Comparison of ENCODE assay signal across 23 cellular contexts in the genomic region with DNA sequence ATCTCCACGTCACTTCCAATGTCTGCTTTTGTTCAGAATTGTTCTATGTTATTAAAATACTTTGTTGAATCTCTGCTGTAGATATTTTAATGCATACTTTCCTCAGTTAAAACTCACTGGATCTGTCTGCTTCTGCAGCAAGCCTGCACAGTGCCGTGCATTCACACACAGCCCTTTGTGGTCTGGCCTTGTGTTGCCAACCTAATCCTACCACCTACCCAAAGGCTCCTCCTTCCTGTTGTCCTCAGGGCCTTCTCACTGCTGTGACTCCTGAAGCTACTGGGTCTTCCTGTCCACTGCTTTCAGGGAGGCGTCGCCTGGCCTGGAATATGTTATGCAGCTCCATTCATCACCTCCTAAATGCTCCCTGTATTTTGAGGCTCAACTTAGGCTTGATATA.
A peak's percentile ranks its signal among the peaks of the same experiment; 100 is the strongest.
DNase-seq lines count a peak whose midpoint lies in the region; ATAC-seq and TF ChIP-seq lines count a peak whose summit lies in the region.
"Had no signal": no experiment of that assay in that cellular context is flagged by ENCODE, and none has a peak within 500 bp of the region (broad histone marks: within the 10 kb centered on the region; RNA-seq: fewer than 3 reads in every experiment).

No MANE protein-coding gene starts in this region.

- H3K9ac ChIP-seq in smooth muscle cell (ENCODE audit: low read depth) = no peak overlapping the region
- H3K9ac ChIP-seq: KMS-11 had no signal

- no peak for DNase-seq in activated T-cell treated with anti-CD3 and anti-CD28 coated beads, Interleukin-2, amount 50 U/mL, for 24 hours
- DNase-seq in activated T-cell treated with anti-CD3 and anti-CD28 coated beads, Interleukin-2, amount 50 U/mL, for 48 hours = no peak
- peak in 1 of 34 experiments; percentile 6 for DNase-seq in T-cell
- no peak for DNase-seq in immature natural killer cell
- DNase-seq in smooth muscle cell (lab: John Stamatoyannopoulos, UW; ENCODE audit: unreplicated experiment) = no peak
- no peak for DNase-seq in UCSD-AML1 (lab: John Stamatoyannopoulos, UW; ENCODE audit: unreplicated experiment)
- no peak for DNase-seq in stimulated activated naive CD4-positive, alpha-beta T cell (lab: John Stamatoyannopoulos, UW)
- DNase-seq in SIG-M5 (lab: John Stamatoyannopoulos, UW) = no peak
- DNase-seq: activated CD4-positive, alpha-beta T cell treated with anti-CD3 and anti-CD28 coated beads for 48 hours; C1 segment of cervical spinal cord; DMS153; GDM1; glutamatergic neuron; GOT3; NCI-H1048; NCI-H2081 treated with DMSO at 0.1 percent for 48 hours; NCI-H510A treated with DMSO at 0.1 percent for 48 hours; right cardiac atrium; RPMI8226; stimulated activated CD4-positive, alpha-beta T cell treated with anti-CD3 and anti-CD28 coated beads, Interleukin-15, amount 100 ng/mL, for 24 hours; upper lobe of right lung had no signal

- H3K79me2 ChIP-seq in smooth muscle cell (ENCODE audit: low read depth) = peaks cover 93% of the 10 kb centered on the region

- peaks cover 13% of the 10 kb centered on the region for H3K36me3 ChIP-seq in smooth muscle cell (ENCODE audit: low read depth)

- no peak overlapping the region for H2AFZ ChIP-seq in smooth muscle cell (ENCODE audit: low read depth)

- H3K27ac ChIP-seq in smooth muscle cell (ENCODE audit: low read depth) = peak overlapping the region; percentile 18
- H3K27ac ChIP-seq: KMS-11, upper lobe of right lung had no signal

- WGBS in smooth muscle cell (ENCODE audit: low lambda C conversion rate) = 72% methylated on average over 4 of the region's 4 CpGs

- H3F3A ChIP-seq in smooth muscle cell (ENCODE audit: low read depth) = peaks cover 7% of the 10 kb centered on the region

- H3K4me2 ChIP-seq in smooth muscle cell = no peak overlapping the region
- H3K4me2 ChIP-seq: KMS-11 had no signal

- H3K4me3 Mint-ChIP-seq in activated T-cell treated with anti-CD3 and anti-CD28 coated beads, Interleukin-2, amount 50 U/mL, for 24 hours = no peak overlapping the region
- H3K4me3 Mint-ChIP-seq in T-cell = peak overlapping the region in 1 of 3 donors; percentile 53
- H3K4me3 Mint-ChIP-seq in immature natural killer cell = peak overlapping the region; percentile 15 to 73 (median 28)

- H3K27ac Mint-ChIP-seq in activated T-cell treated with anti-CD3 and anti-CD28 coated beads, Interleukin-2, amount 50 U/mL, for 24 hours = peak overlapping the region; percentile 57
- H3K27ac Mint-ChIP-seq in T-cell = peak overlapping the region; percentile 62 to 85
- H3K27ac Mint-ChIP-seq in immature natural killer cell = peak overlapping the region; percentile 69 to 93 (median 89)

- no peaks in the 10 kb centered on the region for H3K9me3 ChIP-seq in smooth muscle cell (replicated peaks; ENCODE audit: low read depth)
- H3K9me3 ChIP-seq: upper lobe of right lung had no signal

- no peak overlapping the region for H3K4me3 ChIP-seq in smooth muscle cell
- H3K4me3 ChIP-seq: upper lobe of right lung had no signal

- H4K20me1 ChIP-seq in smooth muscle cell (ENCODE audit: low read depth) = peaks cover 100% of the 10 kb centered on the region

- CTCF ChIA-PET in T-cell (lab: Charles Lee) = no interaction called here

- H3K4me1 Mint-ChIP-seq in activated T-cell treated with anti-CD3 and anti-CD28 coated beads, Interleukin-2, amount 50 U/mL, for 24 hours (ENCODE audit: low read depth) = peaks cover 91% of the 10 kb centered on the region
- H3K4me1 Mint-ChIP-seq in T-cell = peaks cover 93 to 95% (median 94%) of the 10 kb centered on the region in 3 donors
- H3K4me1 Mint-ChIP-seq in immature natural killer cell = peaks cover 68 to 95% of the 10 kb centered on the region in 2 donors

- H3K9me3 Mint-ChIP-seq in activated T-cell treated with anti-CD3 and anti-CD28 coated beads, Interleukin-2, amount 50 U/mL, for 24 hours = no peaks in the 10 kb centered on the region
- H3K9me3 Mint-ChIP-seq in T-cell = no peaks in the 10 kb centered on the region
- H3K9me3 Mint-ChIP-seq in immature natural killer cell = no peaks in the 10 kb centered on the region

- POLR2A ChIA-PET in T-cell (lab: Charles Lee) = no interaction called here

- ATAC-seq in T-cell (replicated peaks in 1 of 4) = peak in 3 of 4 experiments; percentile 37 to 61 (median 60)
- ATAC-seq: left lobe of liver, upper lobe of right lung had no signal

- no peaks in the 10 kb centered on the region for H3K27me3 Mint-ChIP-seq in activated T-cell treated with anti-CD3 and anti-CD28 coated beads, Interleukin-2, amount 50 U/mL, for 24 hours
- H3K27me3 Mint-ChIP-seq in T-cell (no peaks in the 10 kb centered on the region), immature natural killer cell (ENCODE audit: low read depth in 3 of 3) (peaks cover 0 to 6% (median 2%) of the 10 kb centered on the region in 3 donors)

- H3K27me3 ChIP-seq in smooth muscle cell (ENCODE audit: low read depth) = no peaks in the 10 kb centered on the region
- H3K27me3 ChIP-seq: upper lobe of right lung had no signal

- H3K36me3 Mint-ChIP-seq in activated T-cell treated with anti-CD3 and anti-CD28 coated beads, Interleukin-2, amount 50 U/mL, for 24 hours (ENCODE audit: low read depth) = peaks cover 97% of the 10 kb centered on the region
- peaks cover 68% of the 10 kb centered on the region for H3K36me3 Mint-ChIP-seq in T-cell
- H3K36me3 Mint-ChIP-seq in immature natural killer cell = peaks cover 0 to 12% (median 0%) of the 10 kb centered on the region in 3 donors

- peaks cover 11% of the 10 kb centered on the region for H3K4me1 ChIP-seq in smooth muscle cell (ENCODE audit: low read depth)

- no peak for TF ChIP-seq CTCF in smooth muscle cell (IDR thresholded peaks at IDR 0.05; ENCODE audit: borderline replicate concordance, insufficient read depth, poor library complexity, severe bottlenecking)
